Comparison of ENCODE assay signal across 8 cellular contexts in genomic region chr20:50625986-50626677, GRCh38.
A peak's percentile ranks its signal among the peaks of the same experiment; 100 is the strongest.
DNase-seq lines count a peak whose midpoint lies in the region; FAIRE-seq and TF ChIP-seq lines count a peak whose summit lies in the region.

No MANE protein-coding gene starts in this region.

- H3K9me3 ChIP-seq in adipocyte (ENCODE audit: control insufficient read depth, low read length) (peaks cover 4% of the 10 kb centered on the region), kidney (ENCODE audit: control insufficient read depth in 1 of 2, low read length in 2 of 2) (peaks cover 0 to 4% of the 10 kb centered on the region in 2 donors), thyroid gland (no peaks in the 10 kb centered on the region)

- FAIRE-seq in kidney (lab: Jason Lieb, UNC): no peak

- H3K4me3 ChIP-seq in adipocyte (ENCODE audit: low read length): peak overlapping the region; percentile 41
- H3K4me3 ChIP-seq in kidney (ENCODE audit: low read length in 2 of 2): no peak overlapping the region
- no peak overlapping the region for H3K4me3 ChIP-seq in thyroid gland (replicated peaks in 1 of 3)

- TF ChIP-seq POLR2A in thyroid gland (IDR thresholded peaks at IDR 0.05): no peak

- H3K27me3 ChIP-seq in adipocyte (replicated peaks; ENCODE audit: control insufficient read depth, insufficient read depth, low read length) (no peaks in the 10 kb centered on the region), thyroid gland (no peaks in the 10 kb centered on the region)

- DNase-seq in NCI-H526 (lab: John Stamatoyannopoulos, UW) (peak; percentile 48 to 75), NCI-H526 treated with DMSO at 0.1 percent for 48 hours (lab: John Stamatoyannopoulos, UW) (no peak), NCI-H2107 treated with DMSO at 0.1 percent for 48 hours (lab: John Stamatoyannopoulos, UW; ENCODE audit: unreplicated experiment) (peak; percentile 84), adipocyte (ENCODE audit: low read depth) (peak; percentile 19), kidney (peak; percentile 79), thyroid gland (peak; percentile 24 to 30), retina (no peak), G401 (ENCODE audit: low spot score) (no peak)

- TF ChIP-seq CTCF in kidney (IDR thresholded peaks at IDR 0.05; ENCODE audit: borderline replicate concordance, extremely low read depth, insufficient read depth) (no peak), thyroid gland (IDR thresholded peaks at IDR 0.05) (peak in 4 of 6 experiments; percentile 7 to 46 (median 36))

- peaks cover 10% of the 10 kb centered on the region for H3K36me3 ChIP-seq in adipocyte (ENCODE audit: control insufficient read depth, insufficient read depth, low read length, severe bottlenecking)
- H3K36me3 ChIP-seq in kidney (ENCODE audit: control insufficient read depth in 1 of 2, insufficient read depth in 2 of 2, low read length in 2 of 2): peaks cover 3 to 5% of the 10 kb centered on the region in 2 donors
- H3K36me3 ChIP-seq in thyroid gland: no peaks in the 10 kb centered on the region

- in situ Hi-C loops in G401 (cut with HindIII; ENCODE audit: low sequenced_read_pairs): no loop called here

- H3K4me1 ChIP-seq in adipocyte (ENCODE audit: control insufficient read depth, insufficient read depth, low read length) (peaks cover 27% of the 10 kb centered on the region), kidney (ENCODE audit: control insufficient read depth in 1 of 2, insufficient read depth in 1 of 2, low read depth in 1 of 2, low read length in 2 of 2) (peaks cover 3 to 7% of the 10 kb centered on the region in 2 donors), thyroid gland (peaks cover 0 to 6% of the 10 kb centered on the region in 2 donors)

- WGBS in thyroid gland, 2 donors: 60 to 64% methylated on average over 11 of the region's 15 CpGs

- intact Hi-C loops in kidney (cut with DNase I): no loop called here
- intact Hi-C loops in thyroid gland (cut with DNase I): no loop called here

- H3K27ac ChIP-seq in kidney (ENCODE audit: low read depth in 2 of 2, low read length in 2 of 2) (peak overlapping the region in 1 of 2 donors; percentile 33), thyroid gland (no peak overlapping the region)

- H3K9ac ChIP-seq in adipocyte (ENCODE audit: low read length) (peak overlapping the region; percentile 79), kidney (ENCODE audit: low read length in 2 of 2) (no peak overlapping the region)

Comparison
In these comparisons a context has a peak if more than half of its experiments do, and no peak if none do; other contexts are left out.
1. DNase-seq: peak in NCI-H526 (2 of 2), NCI-H2107 treated with DMSO at 0.1 percent for 48 hours (single experiment), adipocyte (single experiment), kidney (single experiment) and thyroid gland (2 of 2); none in NCI-H526 treated with DMSO at 0.1 percent for 48 hours (single experiment), retina (single experiment) and G401 (single experiment).